Comparison of ENCODE assay signal across 9 cellular contexts in the genomic region with DNA sequence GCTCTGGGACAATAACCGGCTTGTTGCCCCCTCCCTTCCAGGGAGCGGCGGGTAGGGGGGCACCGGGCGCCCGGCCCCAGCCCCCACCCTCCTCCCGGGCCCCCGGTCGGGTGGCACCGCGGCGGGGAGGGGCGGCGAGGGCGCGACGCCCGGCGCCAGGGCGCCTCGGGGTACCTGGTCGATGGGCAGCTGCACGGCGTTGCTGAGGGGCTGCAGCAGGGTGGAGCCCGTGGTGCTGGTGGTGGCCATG. TPM values are rescaled to one million over a fixed set of nuclear protein-coding genes. Genes with fewer than 3 reads are reported as not detected.
DNase-seq lines count a peak whose midpoint lies in the region; ATAC-seq, FAIRE-seq and TF ChIP-seq lines count a peak whose summit lies in the region.
"Had no signal": no experiment of that assay in that cellular context is flagged by ENCODE, and none has a peak within 500 bp of the region (broad histone marks: within the 10 kb centered on the region; RNA-seq: fewer than 3 reads in every experiment).

No MANE protein-coding gene starts in this region.

- no peaks in the 10 kb centered on the region for H3K36me3 Mint-ChIP-seq in activated CD4-positive, alpha-beta T cell treated with anti-CD3 and anti-CD28 coated beads, Interleukin-2, amount 10 ng/mL, durations not matched to agents 7 days and 5 days (ENCODE audit: low read depth)
- H3K36me3 Mint-ChIP-seq in osteocyte (ENCODE audit: unreplicated experiment): peaks cover 3% of the 10 kb centered on the region
- H3K36me3 Mint-ChIP-seq: immature natural killer cell had no signal

- POLR2A ChIA-PET in HCT116 (lab: Charles Lee): no interaction called here
- POLR2A ChIA-PET in activated CD4-positive, alpha-beta T cell treated with anti-CD3 and anti-CD28 coated beads, Interleukin-2, amount 10 ng/mL, durations not matched to agents 7 days and 5 days (lab: Charles Lee): interaction anchor here (1.0 kb wide), 1 partner anchor 9 kb away, joined by 3 read pairs; no protein-coding TSS in a partner anchor

- H3K27ac ChIP-seq in HCT116 (ENCODE audit: low read depth, low read length) (no peak overlapping the region; the same call in 1 of the 2 replicates), ascending aorta (peak overlapping the region; percentile 47 to 85), kidney (ENCODE audit: low read depth in 2 of 2, low read length in 2 of 2) (no peak overlapping the region), stomach (peak overlapping the region; percentile 46 to 90 (median 57))

- TF ChIP-seq CTCF in HCT116 (IDR thresholded peaks at IDR 0.05 in 2 of 3, conservative IDR thresholded peaks at IDR 0.05 in 1 of 3; ENCODE audit: borderline replicate concordance in 1 of 3, insufficient read depth in 1 of 3, low read depth in 2 of 3, low read length in 2 of 3) (no peak), ascending aorta (IDR thresholded peaks at IDR 0.05) (no peak), kidney (IDR thresholded peaks at IDR 0.05; ENCODE audit: borderline replicate concordance, extremely low read depth, insufficient read depth) (no peak), stomach (IDR thresholded peaks at IDR 0.05) (no peak), osteocyte (IDR thresholded peaks at IDR 0.05) (no peak)

- intact Hi-C loops in HCT116 (cut with micrococcal nuclease) (no loop called here), ascending aorta (cut with DNase I) (loop anchor here (5.0 to 10.0 kb wide), 4 partner anchors 139 to 422 kb away; partner anchors contain the start of genes CPSF3, ITGB1BP1 and KIDINS220), kidney (cut with DNase I) (no loop called here), stomach (cut with DNase I; ENCODE audit: low total_unique reads) (no loop called here)

- no peaks in the 10 kb centered on the region for H4K20me1 ChIP-seq in HCT116 (ENCODE audit: insufficient read depth)

- H3K4me3 Mint-ChIP-seq in activated CD4-positive, alpha-beta T cell treated with anti-CD3 and anti-CD28 coated beads, Interleukin-2, amount 10 ng/mL, durations not matched to agents 7 days and 5 days: no peak overlapping the region
- H3K4me3 Mint-ChIP-seq in osteocyte (ENCODE audit: unreplicated experiment): no peak overlapping the region

- H3K9me3 ChIP-seq in HCT116 (ENCODE audit: control insufficient read depth in 1 of 2, insufficient read depth in 1 of 2, low read depth in 1 of 2, low read length in 2 of 2) (no peaks in the 10 kb centered on the region), ascending aorta (no peaks in the 10 kb centered on the region), kidney (ENCODE audit: control insufficient read depth in 1 of 2, low read length in 2 of 2) (no peaks in the 10 kb centered on the region), stomach (no peaks in the 10 kb centered on the region)

- H3K4me1 ChIP-seq in HCT116 (ENCODE audit: control insufficient read depth in 1 of 2, insufficient read depth in 2 of 2, low read length in 2 of 2) (peaks cover 18 to 45% of the 10 kb centered on the region in 2 experiments), ascending aorta (peaks cover 0 to 9% of the 10 kb centered on the region in 2 donors), kidney (ENCODE audit: control insufficient read depth in 1 of 2, insufficient read depth in 1 of 2, low read depth in 1 of 2, low read length in 2 of 2) (peaks cover 0 to 4% of the 10 kb centered on the region in 2 donors), stomach (peaks cover 0 to 35% (median 18%) of the 10 kb centered on the region in 4 donors)

- peak overlapping the region; percentile 86 for H3K4me2 ChIP-seq in HCT116 (ENCODE audit: low read length)

- RAD21 ChIA-PET in HCT116 (lab: Charles Lee; ENCODE audit: low non-redundant PET in 1 of 2, low total read pairs in 2 of 2, uncharacterized antibody in 2 of 2, unreplicated experiment in 2 of 2): no interaction called here

- H3K4me1 Mint-ChIP-seq in activated CD4-positive, alpha-beta T cell treated with anti-CD3 and anti-CD28 coated beads, Interleukin-2, amount 10 ng/mL, durations not matched to agents 7 days and 5 days: peaks cover 20% of the 10 kb centered on the region
- H3K4me1 Mint-ChIP-seq in osteocyte (ENCODE audit: unreplicated experiment): peaks cover 50% of the 10 kb centered on the region

- FAIRE-seq in kidney (lab: Jason Lieb, UNC): no peak

- H3K9me3 Mint-ChIP-seq in activated CD4-positive, alpha-beta T cell treated with anti-CD3 and anti-CD28 coated beads, Interleukin-2, amount 10 ng/mL, durations not matched to agents 7 days and 5 days: no peaks in the 10 kb centered on the region
- H3K9me3 Mint-ChIP-seq in osteocyte (ENCODE audit: unreplicated experiment): no peaks in the 10 kb centered on the region
- H3K9me3 Mint-ChIP-seq: immature natural killer cell had no signal

- H3K4me3 ChIP-seq in HCT116 (replicated peaks in 1 of 2; ENCODE audit: low read depth in 1 of 2, low read length in 2 of 2) (peak overlapping the region; percentile 33 to 58), ascending aorta (peak overlapping the region; percentile 80 to 97), kidney (ENCODE audit: low read length in 2 of 2) (peak overlapping the region; percentile 69 to 85), stomach (peak overlapping the region; percentile 76 to 87 (median 82))

- TF ChIP-seq RAD21 in HCT116 (IDR thresholded peaks at IDR 0.05; ENCODE audit: low read depth): no peak

- no peak for DNase-seq in HCT116 (ENCODE audit: low read depth, low spot score)
- DNase-seq in ascending aorta (ENCODE audit: low spot score in 2 of 2): no peak
- DNase-seq in kidney: no peak
- DNase-seq in stomach: no peak
- no peak for DNase-seq in activated CD4-positive, alpha-beta T cell treated with anti-CD3 and anti-CD28 coated beads, Interleukin-2, amount 10 ng/mL, durations not matched to agents 7 days and 5 days
- DNase-seq in NCI-H146 (lab: John Stamatoyannopoulos, UW): no peak
- no peak for DNase-seq in NCI-H1436 treated with DMSO at 0.1 percent for 48 hours (lab: John Stamatoyannopoulos, UW)
- no peak for DNase-seq in osteocyte (ENCODE audit: extremely low spot score, unreplicated experiment)

- 0 to 1% (median 1%) methylated on average over 17 to 25 of the region's 25 CpGs; no CpG with 5 or more reads in 2 of the 5 donors for WGBS in stomach, 5 donors

- H3K36me3 ChIP-seq in HCT116 (ENCODE audit: control insufficient read depth in 1 of 2, insufficient read depth in 2 of 2, low read length in 2 of 2) (no peaks in the 10 kb centered on the region), ascending aorta (no peaks in the 10 kb centered on the region), kidney (ENCODE audit: control insufficient read depth in 1 of 2, insufficient read depth in 2 of 2, low read length in 2 of 2) (no peaks in the 10 kb centered on the region), stomach (no peaks in the 10 kb centered on the region)

- TF ChIP-seq POLR2A in HCT116 (IDR thresholded peaks at IDR 0.05; ENCODE audit: borderline replicate concordance, extremely low read depth, insufficient read depth, insufficient read length) (no peak), stomach (IDR thresholded peaks at IDR 0.05) (no peak)

- H3K9ac ChIP-seq in HCT116 (ENCODE audit: low read length) (peak overlapping the region; percentile 46), kidney (ENCODE audit: low read length in 2 of 2) (peak overlapping the region in 1 of 2 donors; percentile 73)

- no peaks in the 10 kb centered on the region for H3K9me2 ChIP-seq in HCT116 (ENCODE audit: insufficient read depth)

- H3K27ac Mint-ChIP-seq in activated CD4-positive, alpha-beta T cell treated with anti-CD3 and anti-CD28 coated beads, Interleukin-2, amount 10 ng/mL, durations not matched to agents 7 days and 5 days: no peak overlapping the region
- no peak overlapping the region for H3K27ac Mint-ChIP-seq in osteocyte (ENCODE audit: unreplicated experiment)

- H2AFZ ChIP-seq in HCT116 (ENCODE audit: low read depth, low read length, poor library complexity, severe bottlenecking): no peak overlapping the region

- BruUV-seq in HCT116 (replicated peaks; lab: Mats Ljungman, UMichigan): no TSS peak

- H3K79me2 ChIP-seq in HCT116 (ENCODE audit: insufficient read depth, low read length): peaks cover 12% of the 10 kb centered on the region

- ATAC-seq in HCT116: no peak

- CTCF ChIA-PET in HCT116 (lab: Charles Lee): no interaction called here
- CTCF ChIA-PET in activated CD4-positive, alpha-beta T cell treated with anti-CD3 and anti-CD28 coated beads, Interleukin-2, amount 10 ng/mL, durations not matched to agents 7 days and 5 days (lab: Charles Lee): interaction anchor here (1.2 kb wide), 1 partner anchor 140 kb away, joined by 4 read pairs; no protein-coding TSS in a partner anchor

- H3K27me3 Mint-ChIP-seq in activated CD4-positive, alpha-beta T cell treated with anti-CD3 and anti-CD28 coated beads, Interleukin-2, amount 10 ng/mL, durations not matched to agents 7 days and 5 days: peaks cover 5% of the 10 kb centered on the region
- H3K27me3 Mint-ChIP-seq in osteocyte (ENCODE audit: unreplicated experiment): no peaks in the 10 kb centered on the region

- H3K27me3 ChIP-seq in HCT116 (ENCODE audit: insufficient read depth, low read length) (no peaks in the 10 kb centered on the region), ascending aorta (no peaks in the 10 kb centered on the region), stomach (no peaks in the 10 kb centered on the region)

- no peak for TF ChIP-seq EP300 in stomach (IDR thresholded peaks at IDR 0.05)

TF ChIP-seq in HCT116, 20 proteins besides CTCF, POLR2A, EP300 and RAD21 (continues in another document):
- TF ChIP-seq, protein P1, sequence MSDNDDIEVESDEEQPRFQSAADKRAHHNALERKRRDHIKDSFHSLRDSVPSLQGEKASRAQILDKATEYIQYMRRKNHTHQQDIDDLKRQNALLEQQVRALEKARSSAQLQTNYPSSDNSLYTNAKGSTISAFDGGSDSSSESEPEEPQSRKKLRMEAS (IDR thresholded peaks at IDR 0.05): no peak
- TF ChIP-seq SRF (IDR thresholded peaks at IDR 0.05; ENCODE audit: low read depth): no peak
- no peak for TF ChIP-seq ZNF274 (IDR thresholded peaks at IDR 0.05; ENCODE audit: low read depth, low read length)
- no peak for TF ChIP-seq TCF7L2 (IDR thresholded peaks at IDR 0.05; ENCODE audit: borderline replicate concordance, extremely low read depth, insufficient read depth, insufficient read length)

RNA-seq across cellular contexts. Expression of gene MBOAT2, which starts 0.2 kb away (rescaled TPM):
- 16.8 TPM for total RNA-seq in HCT116 (2021; ENCODE audit: unreplicated experiment)
- 10.8 and 12.3 TPM in 2 replicates for polyA plus RNA-seq in HCT116 (2012)
- total RNA-seq in ascending aorta: 8.0 TPM
- 28.6 TPM for total RNA-seq in kidney
- 15.9 TPM for polyA plus RNA-seq in kidney (ENCODE audit: insufficient read depth, low read depth, low replicate concordance)
- total RNA-seq in stomach: 10 to 100 TPM in 4 of 5 donors, 1 to 10 TPM in 1; 10.0 to 65.5 (median 14.2) TPM
- polyA plus RNA-seq in stomach: 10 to 100 TPM in 1 of 3 donors, 1 to 10 TPM in 2; 2.2 to 15.4 (median 3.2) TPM
- 10 to 100 TPM in 1 of 2 experiments, 1 to 10 TPM in 1; 8.8 to 10.6 TPM for total RNA-seq in activated CD4-positive, alpha-beta T cell treated with anti-CD3 and anti-CD28 coated beads, Interleukin-2, amount 10 ng/mL, durations not matched to agents 7 days and 5 days
- total RNA-seq in osteocyte: 94.7 and 101 TPM in 2 replicates

Comparison
In these comparisons a context has a peak if more than half of its experiments do, and no peak if none do; other contexts are left out.
1. H3K27ac ChIP-seq: peak in ascending aorta (2 of 2) and stomach (5 of 5); none in HCT116 (single experiment) and kidney (0 of 2).
2. Peak in every context shown above with its lines, with median percentiles within 50 percentile points of each other: H3K4me3 ChIP-seq.